Comparison of ENCODE assay signal across 8 cellular contexts in genomic region chr12:52004042-52004648, GRCh38. TPM values are rescaled to one million over a fixed set of nuclear protein-coding genes. Genes with fewer than 3 reads are reported as not detected.
DNase-seq lines count a peak whose midpoint lies in the region; ATAC-seq and TF ChIP-seq lines count a peak whose summit lies in the region.

No MANE protein-coding gene starts in this region.

- H3K9me3 Mint-ChIP-seq in chondrocyte (ENCODE audit: low read depth) = no peaks in the 10 kb centered on the region

- TF ChIP-seq CTCF in 22Rv1 (IDR thresholded peaks at IDR 0.05) (peak; percentile 85), GM10266 (IDR thresholded peaks at IDR 0.05; ENCODE audit: control insufficient read depth, insufficient read depth, low read depth, missing control alignments) (peak; percentile 55), chondrocyte (IDR thresholded peaks at IDR 0.05) (peak; percentile 83)

- no peak overlapping the region for H3K27ac Mint-ChIP-seq in chondrocyte (ENCODE audit: unreplicated experiment)

- no peaks in the 10 kb centered on the region for H3K27me3 Mint-ChIP-seq in chondrocyte (ENCODE audit: low read depth)

- ATAC-seq in HG03432 (IDR thresholded peaks at IDR 0.05; ENCODE audit: unreplicated experiment) (no peak), GM18861 (IDR thresholded peaks at IDR 0.05; ENCODE audit: unreplicated experiment) (no peak), HG03095 (IDR thresholded peaks at IDR 0.05; ENCODE audit: unreplicated experiment) (no peak)

- H3K27ac ChIP-seq in 22Rv1 = no peak overlapping the region

- peaks cover 18% of the 10 kb centered on the region for H3K4me1 Mint-ChIP-seq in chondrocyte (ENCODE audit: low read depth)

- H3K4me3 Mint-ChIP-seq in chondrocyte (ENCODE audit: unreplicated experiment) = no peak overlapping the region

- peaks cover 4% of the 10 kb centered on the region for H3K36me3 Mint-ChIP-seq in chondrocyte (ENCODE audit: low read depth)

- peak; percentile 43 for DNase-seq in GM10266 (ENCODE audit: extremely low spot score)
- DNase-seq in NCI-H460 (ENCODE audit: extremely low read depth, low read depth) = peak; percentile 56
- no peak for DNase-seq in chondrocyte (ENCODE audit: low spot score)
- DNase-seq in lung microvascular endothelial cell (ENCODE audit: low read depth in 2 of 2) = peak; percentile 57 to 77

RNA-seq across cellular contexts. Expression of gene TAMALIN, which starts 2.6 kb away (rescaled TPM):
- 0.32 TPM in 1 of 2 replicates, not detected in the other for total RNA-seq in NCI-H460 (2014; rRNA removed; shearing (Covaris generic))
- polyA plus RNA-seq in NCI-H460 (2014; cell fraction: nucleus; rRNA removed) = 1.1 and 1.4 TPM in 2 replicates
- 11.1 to 15.7 TPM (median 13.7 TPM) in 3 replicates for total RNA-seq in chondrocyte
- total RNA-seq in lung microvascular endothelial cell = 17.9 and 26.4 TPM in 2 replicates

RNA-seq across cellular contexts. Expression of gene NR4A1, which starts 47.1 kb away (rescaled TPM):
- 92.3 and 94.6 TPM in 2 replicates for total RNA-seq in NCI-H460 (2014; rRNA removed; shearing (Covaris generic))
- 52.6 and 61.4 TPM in 2 replicates for polyA plus RNA-seq in NCI-H460 (2014; cell fraction: nucleus; rRNA removed)
- total RNA-seq in chondrocyte (5.7 to 7.6 TPM (median 7.3 TPM) in 3 replicates), lung microvascular endothelial cell (0.65 and 2.0 TPM in 2 replicates)

RNA-seq across cellular contexts. Expression of gene ACVR1B, which starts 52.6 kb away (rescaled TPM):
- total RNA-seq in NCI-H460 (2014; rRNA removed; shearing (Covaris generic)) = 7.4 and 7.7 TPM in 2 replicates
- 5.3 and 7.3 TPM in 2 replicates for polyA plus RNA-seq in NCI-H460 (2014; cell fraction: nucleus; rRNA removed)
- 9.9 to 10.6 TPM (median 10.0 TPM) in 3 replicates for total RNA-seq in chondrocyte
- 8.5 and 15.1 TPM in 2 replicates for total RNA-seq in lung microvascular endothelial cell

Comparison
In these comparisons a context has a peak if more than half of its experiments do, and no peak if none do; other contexts are left out.
1. RNA of gene NR4A1, which starts 47.1 kb away (total RNA-seq): 92.3 to 94.6 TPM in NCI-H460; 5.7 to 7.6 TPM in chondrocyte and 0.65 to 2.0 TPM in lung microvascular endothelial cell; every median in the first group is over 10 times any median in the second.
2. Peak in every context shown above with its lines, with median percentiles within 50 percentile points of each other: CTCF ChIP-seq.